In genomic region chr5:158943057-158943456, GRCh38 we compare ENCODE assay signal across 11 cellular contexts.
DNase-seq lines count a peak whose midpoint lies in the region; ATAC-seq and TF ChIP-seq lines count a peak whose summit lies in the region.
"Had no signal": no experiment of that assay in that cellular context is flagged by ENCODE, and none has a peak within 500 bp of the region (broad histone marks: within the 10 kb centered on the region; RNA-seq: fewer than 3 reads in every experiment).

No MANE protein-coding gene starts in this region.

- no peak for TF ChIP-seq CTCF in RWPE2 (IDR thresholded peaks at IDR 0.05; ENCODE audit: poor library complexity, severe bottlenecking)
- no peak for TF ChIP-seq CTCF in foreskin keratinocyte (conservative IDR thresholded peaks at IDR 0.05)

- no peaks in the 10 kb centered on the region for H3K36me3 ChIP-seq in RWPE2 (ENCODE audit: low read depth)
- H3K36me3 ChIP-seq in aorta (ENCODE audit: control insufficient read depth in 1 of 2, insufficient read depth in 2 of 2, low read length in 1 of 2): no peaks in the 10 kb centered on the region

- H3K4me1 ChIP-seq in RWPE2 (ENCODE audit: insufficient read depth, poor library complexity, severe bottlenecking) (peaks cover 14% of the 10 kb centered on the region), foreskin keratinocyte (peaks cover 16% of the 10 kb centered on the region), aorta (ENCODE audit: control insufficient read depth in 1 of 2, insufficient read depth in 2 of 2, low read length in 2 of 2) (peaks cover 7 to 19% of the 10 kb centered on the region in 2 donors)

- intact Hi-C loops in Right ventricle myocardium superior (cut with DNase I): no loop called here
- intact Hi-C loops in cardiac septum (cut with DNase I): no loop called here
- intact Hi-C loops in aorta (cut with DNase I): no loop called here

- peak; percentile 34 for ATAC-seq in Right ventricle myocardium superior (ENCODE audit: poor library complexity)
- peak; percentile 99 for ATAC-seq in RWPE2 (ENCODE audit: low read depth)
- ATAC-seq in foreskin keratinocyte: peak; percentile 99
- ATAC-seq in aorta (ENCODE audit: low FRiP score): peak; percentile 40

- DNase-seq in Right ventricle myocardium superior (peak; percentile 66), cardiac septum (ENCODE audit: low spot score) (no peak), RWPE2 (ENCODE audit: low spot score) (no peak), foreskin keratinocyte (peak; percentile 88 to 94), aorta (peak in 1 of 2 donors; percentile 80), NCI-H2196 (lab: John Stamatoyannopoulos, UW; ENCODE audit: unreplicated experiment) (no peak), 8988T (no peak), KG1 (lab: John Stamatoyannopoulos, UW) (no peak)
- DNase-seq: activated CD4-positive, alpha-beta T cell treated with anti-CD3 and anti-CD28 coated beads for 4 hours; CD4-positive, alpha-beta T cell; MV-4-11 had no signal

- no peak overlapping the region for H3K4me3 ChIP-seq in RWPE2 (ENCODE audit: severe bottlenecking)
- H3K4me3 ChIP-seq in aorta (ENCODE audit: low read length in 2 of 2): no peak overlapping the region

- H3K27me3 ChIP-seq in RWPE2 (ENCODE audit: insufficient read depth, poor library complexity, severe bottlenecking) (no peaks in the 10 kb centered on the region), foreskin keratinocyte (no peaks in the 10 kb centered on the region), aorta (ENCODE audit: control insufficient read depth in 1 of 2, insufficient read depth in 2 of 2, low read length in 1 of 2) (no peaks in the 10 kb centered on the region)

- WGBS in aorta, 2 donors: 37 to 43% methylated on average over 2 of the region's 2 CpGs

- H3K9me3 ChIP-seq in RWPE2 (ENCODE audit: severe bottlenecking): no peaks in the 10 kb centered on the region
- no peaks in the 10 kb centered on the region for H3K9me3 ChIP-seq in aorta (ENCODE audit: control insufficient read depth, low read length)

- H3K27ac ChIP-seq in RWPE2 (ENCODE audit: poor library complexity, severe bottlenecking): peak overlapping the region; percentile 34
- H3K27ac ChIP-seq in foreskin keratinocyte: no peak overlapping the region
- H3K27ac ChIP-seq in aorta (ENCODE audit: low read depth in 1 of 2, low read length in 2 of 2): no peak overlapping the region

Comparison
In these comparisons a context has a peak if more than half of its experiments do, and no peak if none do; other contexts are left out.
1. DNase-seq: peak in Right ventricle myocardium superior (single experiment) and foreskin keratinocyte (2 of 2); none in cardiac septum (single experiment), RWPE2 (single experiment), NCI-H2196 (single experiment), 8988T (single experiment) and KG1 (single experiment).
2. ATAC-seq: peak in every context shown above with its lines; median percentile 99 in RWPE2; 99 in foreskin keratinocyte; 40 in aorta; 34 in Right ventricle myocardium superior.